In the genomic region with DNA sequence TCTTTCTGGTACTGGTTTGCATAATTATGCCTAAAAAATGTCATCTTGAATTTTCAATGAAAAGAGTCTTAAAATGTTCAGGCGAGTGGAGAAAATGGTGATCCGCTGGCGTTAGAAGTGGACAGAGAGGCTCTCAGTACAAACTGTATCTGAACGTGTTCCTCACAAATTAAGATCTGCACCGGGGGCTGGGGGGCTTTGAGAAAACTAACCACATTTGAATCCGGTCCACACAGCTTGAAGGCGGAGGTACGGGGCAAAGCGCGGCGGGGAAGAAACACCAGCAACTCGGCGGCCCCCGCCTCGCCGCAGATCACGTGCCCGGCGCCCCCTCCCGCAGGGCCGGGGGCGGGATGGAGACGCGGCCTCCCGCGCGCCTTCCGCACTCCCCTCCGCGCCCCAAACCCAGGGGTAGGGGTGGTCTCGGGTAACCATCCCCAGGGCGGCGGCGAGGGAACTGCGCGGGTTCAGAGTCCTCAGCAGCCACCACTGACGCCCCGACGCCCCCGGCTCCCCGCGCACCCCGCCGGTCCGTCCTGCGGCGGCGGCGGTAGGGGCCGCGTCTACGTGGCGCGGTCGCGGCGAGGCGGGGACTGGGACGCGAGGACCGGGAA, we compare ENCODE assay signal across 8 cellular contexts. TPM values are rescaled to one million over a fixed set of nuclear protein-coding genes. Genes with fewer than 3 reads are reported as not detected.
DNase-seq lines count a peak whose midpoint lies in the region; ATAC-seq lines count a peak whose summit lies in the region.

No MANE protein-coding gene starts in this region.

- H3K27ac ChIP-seq in rectal smooth muscle tissue (ENCODE audit: low read depth, low read length): peak overlapping the region; percentile 88

- peak; percentile 31 for ATAC-seq in HG03039 (IDR thresholded peaks at IDR 0.05; ENCODE audit: unreplicated experiment)
- ATAC-seq in activated naive CD8-positive, alpha-beta T cell treated with anti-CD3 and anti-CD28 coated beads, Interleukin-2, amount 10 ng/mL, durations not matched to agents 7 days and 5 days (ENCODE audit: low read depth): peak; percentile 19
- ATAC-seq in left ventricle myocardium superior: peak; percentile 56

- H3K9ac ChIP-seq in rectal smooth muscle tissue (ENCODE audit: low read length): no peak overlapping the region

- no peaks in the 10 kb centered on the region for H3K27me3 ChIP-seq in rectal smooth muscle tissue (ENCODE audit: control insufficient read depth, insufficient read depth, low read length)

- peak overlapping the region; percentile 91 for H3K27ac Mint-ChIP-seq in activated naive CD8-positive, alpha-beta T cell treated with anti-CD3 and anti-CD28 coated beads, Interleukin-2, amount 10 ng/mL, durations not matched to agents 7 days and 5 days

- H3K4me3 ChIP-seq in rectal smooth muscle tissue (ENCODE audit: low read length): peak overlapping the region; percentile 74

- peaks cover 25% of the 10 kb centered on the region for H3K36me3 Mint-ChIP-seq in activated naive CD8-positive, alpha-beta T cell treated with anti-CD3 and anti-CD28 coated beads, Interleukin-2, amount 10 ng/mL, durations not matched to agents 7 days and 5 days

- H3K36me3 ChIP-seq in rectal smooth muscle tissue (ENCODE audit: control insufficient read depth, insufficient read depth, low read length): no peaks in the 10 kb centered on the region

- no peaks in the 10 kb centered on the region for H3K9me3 Mint-ChIP-seq in activated naive CD8-positive, alpha-beta T cell treated with anti-CD3 and anti-CD28 coated beads, Interleukin-2, amount 10 ng/mL, durations not matched to agents 7 days and 5 days

- POLR2A ChIA-PET in activated naive CD8-positive, alpha-beta T cell treated with anti-CD3 and anti-CD28 coated beads, Interleukin-2, amount 10 ng/mL, durations not matched to agents 7 days and 5 days (lab: Charles Lee): interaction anchor here (0.7 to 2.2 kb wide), 5 partner anchors 13 to 49 kb away, joined by 3 to 15 read pairs (median 4); no protein-coding TSS in a partner anchor

- DNase-seq in DMS79 treated with DMSO at 0.1 percent for 48 hours (lab: John Stamatoyannopoulos, UW) (peak; percentile 30), DMS79 (lab: John Stamatoyannopoulos, UW) (no peak), RPMI8226 (peak; percentile 64), left ventricle myocardium superior (peak; percentile 64), middle frontal gyrus (ENCODE audit: extremely low spot score, low spot score) (no peak)
- DNase-seq in activated naive CD8-positive, alpha-beta T cell treated with anti-CD3 and anti-CD28 coated beads, Interleukin-2, amount 10 ng/mL, durations not matched to agents 7 days and 5 days: peak; percentile 69

- peaks cover 60% of the 10 kb centered on the region for H3K4me1 Mint-ChIP-seq in activated naive CD8-positive, alpha-beta T cell treated with anti-CD3 and anti-CD28 coated beads, Interleukin-2, amount 10 ng/mL, durations not matched to agents 7 days and 5 days

- intact Hi-C loops in left ventricle myocardium superior (cut with micrococcal nuclease): no loop called here

- H3K4me3 Mint-ChIP-seq in activated naive CD8-positive, alpha-beta T cell treated with anti-CD3 and anti-CD28 coated beads, Interleukin-2, amount 10 ng/mL, durations not matched to agents 7 days and 5 days: peak overlapping the region; percentile 97

- H3K27me3 Mint-ChIP-seq in activated naive CD8-positive, alpha-beta T cell treated with anti-CD3 and anti-CD28 coated beads, Interleukin-2, amount 10 ng/mL, durations not matched to agents 7 days and 5 days: no peaks in the 10 kb centered on the region

- peaks cover 2% of the 10 kb centered on the region for H3K4me1 ChIP-seq in rectal smooth muscle tissue (ENCODE audit: control insufficient read depth, insufficient read depth, low read length)

RNA-seq across cellular contexts. Expression of a gene that starts 0.5 kb away (rescaled TPM):
- total RNA-seq in activated naive CD8-positive, alpha-beta T cell treated with anti-CD3 and anti-CD28 coated beads, Interleukin-2, amount 10 ng/mL, durations not matched to agents 7 days and 5 days: 10 to 100 TPM; 91.0 to 93.9 TPM
- total RNA-seq in left ventricle myocardium superior: 10.6 TPM

Comparison
In these comparisons a context has a peak if more than half of its experiments do, and no peak if none do; other contexts are left out.
1. DNase-seq: peak in DMS79 treated with DMSO at 0.1 percent for 48 hours (single experiment), RPMI8226 (single experiment), activated naive CD8-positive, alpha-beta T cell treated with anti-CD3 and anti-CD28 coated beads, Interleukin-2, amount 10 ng/mL, durations not matched to agents 7 days and 5 days (single experiment) and left ventricle myocardium superior (single experiment); none in DMS79 (single experiment) and middle frontal gyrus (single experiment).
2. Peak in every context shown above with its lines, with median percentiles within 50 percentile points of each other: ATAC-seq.